17 cellular contexts compared by ENCODE assay signal in the genomic region with DNA sequence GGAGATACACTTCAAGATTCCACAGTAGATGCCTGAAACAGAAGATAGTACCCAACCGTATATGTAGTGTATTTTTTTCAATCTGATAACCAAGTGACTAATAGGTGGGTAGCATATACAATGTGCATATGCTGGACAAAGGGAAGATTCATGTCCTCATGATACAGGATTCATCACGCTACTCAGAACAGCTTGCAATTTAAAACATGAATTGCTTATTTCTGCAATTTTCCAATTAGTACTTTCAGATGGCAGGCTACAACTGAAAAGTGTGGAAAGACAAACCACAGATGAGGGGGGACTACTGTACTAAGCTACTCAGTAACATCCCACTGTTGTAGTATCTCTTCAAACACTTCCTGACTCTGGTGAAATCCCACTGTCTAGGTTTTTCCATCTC. TPM values are rescaled to one million over a fixed set of nuclear protein-coding genes. Genes with fewer than 3 reads are reported as not detected.
DNase-seq lines count a peak whose midpoint lies in the region; ATAC-seq, FAIRE-seq and TF ChIP-seq lines count a peak whose summit lies in the region.
"Had no signal": no experiment of that assay in that cellular context is flagged by ENCODE, and none has a peak within 500 bp of the region (broad histone marks: within the 10 kb centered on the region; RNA-seq: fewer than 3 reads in every experiment).

No MANE protein-coding gene starts in this region.

- H3K4me2 ChIP-seq in GM23248 (ENCODE audit: unreplicated experiment) (no peak overlapping the region), K562 (ENCODE audit: insufficient read depth, low read length) (no peak overlapping the region)
- H3K4me2 ChIP-seq: GM23338 had no signal

- POLR2A ChIA-PET in K562 (lab: Yijun Ruan, JAX) = no interaction called here
- POLR2A ChIA-PET in naive thymus-derived CD8-positive, alpha-beta T cell (lab: Charles Lee) = no interaction called here

- BruUV-seq in K562 (replicated peaks; lab: Mats Ljungman, UMichigan) = no TSS peak

- H3K4me1 Mint-ChIP-seq in nephron progenitor cell (peaks cover 4% of the 10 kb centered on the region), HFFc6 (ENCODE audit: low read depth) (no peaks in the 10 kb centered on the region)
- peaks cover 7 to 21% (median 15%) of the 10 kb centered on the region in 4 donors for H3K4me1 Mint-ChIP-seq in naive thymus-derived CD8-positive, alpha-beta T cell
- H3K4me1 Mint-ChIP-seq: GM23338, H9 had no signal

- H3K36me3 Mint-ChIP-seq in nephron progenitor cell (ENCODE audit: low read depth) (no peaks in the 10 kb centered on the region), HFFc6 (ENCODE audit: low read depth) (no peaks in the 10 kb centered on the region)
- peaks cover 0 to 8% (median 0%) of the 10 kb centered on the region in 3 donors for H3K36me3 Mint-ChIP-seq in naive thymus-derived CD8-positive, alpha-beta T cell

- ATAC-seq in Right ventricle myocardium superior (ENCODE audit: poor library complexity) (no peak), K562 (no peak)
- no peak for ATAC-seq in naive thymus-derived CD8-positive, alpha-beta T cell
- ATAC-seq: GM23338 had no signal

- no peak overlapping the region for H2AFZ ChIP-seq in GM23248
- no peak overlapping the region for H2AFZ ChIP-seq in K562 (ENCODE audit: low read depth, low read length)
- H2AFZ ChIP-seq: GM23338 had no signal

- DNase-seq in cardiac muscle cell (ENCODE audit: low read depth in 1 of 2, low spot score in 1 of 2) (no peak), Right ventricle myocardium superior (no peak), GM23248 (peak; percentile 7), K562 (ENCODE audit: extremely low read depth in 1 of 4, low spot score in 3 of 4) (no peak), nephron progenitor cell (no peak), HFFc6 (no peak)
- no peak for DNase-seq in naive thymus-derived CD8-positive, alpha-beta T cell
- DNase-seq: C1 segment of cervical spinal cord; CD4-positive, alpha-beta T cell; DMS153; DMS79 treated with DMSO at 0.1 percent for 48 hours; EL; GDM1; H9 had no signal

- H3K27me3 ChIP-seq in cardiac muscle cell (no peaks in the 10 kb centered on the region), GM23248 (replicated peaks; ENCODE audit: insufficient read depth) (no peaks in the 10 kb centered on the region), K562 (ENCODE audit: control insufficient read depth in 2 of 2, insufficient read depth in 2 of 2, low read length in 2 of 2) (no peaks in the 10 kb centered on the region)

- no peaks in the 10 kb centered on the region for H3K36me3 ChIP-seq in cardiac muscle cell
- H3K36me3 ChIP-seq in GM23248 (ENCODE audit: low read depth) = 0 out of 2 replicates have a peak, but pooled peaks cover 6% of the 10 kb centered on the region
- H3K36me3 ChIP-seq in K562 (ENCODE audit: control insufficient read depth, insufficient read depth, low read length) = peaks cover 2% of the 10 kb centered on the region; the same call in 1 of the 3 replicates

- TF ChIP-seq EP300 in K562 (IDR thresholded peaks at IDR 0.05; ENCODE audit: low read length) = no peak

- H3K27ac ChIP-seq in cardiac muscle cell (peak overlapping the region; percentile 70), GM23248 (no peak overlapping the region), K562 (ENCODE audit: extremely low read depth, low read depth, low read length) (no peak overlapping the region)

- no peak for TF ChIP-seq CTCF in cardiac muscle cell (IDR thresholded peaks at IDR 0.05; ENCODE audit: low read depth, low read length)
- no peak for TF ChIP-seq CTCF in K562 (IDR thresholded peaks at IDR 0.05 in 2 of 3, conservative IDR thresholded peaks at IDR 0.05 in 1 of 3; ENCODE audit: insufficient read depth in 2 of 3, low read depth in 1 of 3, low read length in 3 of 3)
- TF ChIP-seq CTCF in nephron progenitor cell (IDR thresholded peaks at IDR 0.05) = no peak
- no peak for TF ChIP-seq CTCF in HFFc6 (IDR thresholded peaks at IDR 0.05)

- H3K4me3 Mint-ChIP-seq in nephron progenitor cell = no peak overlapping the region
- H3K4me3 Mint-ChIP-seq in naive thymus-derived CD8-positive, alpha-beta T cell = no peak overlapping the region
- H3K4me3 Mint-ChIP-seq in HFFc6 = no peak overlapping the region
- H3K4me3 Mint-ChIP-seq: B cell; CD4-positive, alpha-beta T cell; GM23338; H9 had no signal

- in situ Hi-C loops in GM23248 (cut with MboI) (no loop called here), K562 (cut with MboI) (no loop called here)

- no peak for FAIRE-seq in K562 (lab: Jason Lieb, UNC)
- FAIRE-seq: A204.1 had no signal

- 0 out of 2 replicates have a peak, but pooled peaks cover 9% of the 10 kb centered on the region for H3F3A ChIP-seq in GM23248 (ENCODE audit: insufficient read depth)

- 0 out of 2 replicates have a peak, but pooled peaks cover 8% of the 10 kb centered on the region for H4K20me1 ChIP-seq in GM23248 (ENCODE audit: insufficient read depth)
- H4K20me1 ChIP-seq in K562 (replicated peaks; ENCODE audit: control insufficient read depth, insufficient read depth, low read length) = 0 out of 2 replicates have a peak, but pooled peaks cover 9% of the 10 kb centered on the region

- H3K79me2 ChIP-seq in GM23248 (ENCODE audit: insufficient read depth) (peaks cover 86% of the 10 kb centered on the region), K562 (ENCODE audit: control insufficient read depth, insufficient read depth, low read length) (peaks cover 76% of the 10 kb centered on the region)

- intact Hi-C loops in Right ventricle myocardium superior (cut with DNase I) = no loop called here
- intact Hi-C loops in K562 (cut with micrococcal nuclease) = no loop called here

- peaks cover 13% of the 10 kb centered on the region for H3K4me1 ChIP-seq in cardiac muscle cell (ENCODE audit: low read depth)
- 0 out of 2 replicates have a peak, but pooled peaks cover 12% of the 10 kb centered on the region for H3K4me1 ChIP-seq in GM23248 (ENCODE audit: insufficient read depth)
- H3K4me1 ChIP-seq in K562 (replicated peaks in 1 of 2; ENCODE audit: control insufficient read depth in 2 of 2, insufficient read depth in 2 of 2, low read length in 2 of 2) = peaks cover 0 to 16% of the 10 kb centered on the region in 2 experiments; a peak in 4 of 5 replicates

- no peak for TF ChIP-seq RAD21 in K562 (CRISPR knock-in tag; conservative IDR thresholded peaks at IDR 0.05 in 1 of 2, IDR thresholded peaks at IDR 0.05 in 1 of 2)

- no peaks in the 10 kb centered on the region for H3K9me1 ChIP-seq in K562 (ENCODE audit: control insufficient read depth, insufficient read depth, low read length)

- 49 to 51% methylated on average over 2 of the region's 2 CpGs for WGBS in GM23248 (ENCODE audit: low coverage in 1 of 2, low lambda C conversion rate in 2 of 2, missing lambda C conversion rate in 2 of 2), 2 experiments
- WGBS in K562 (ENCODE audit: insufficient coverage, low coverage, missing lambda C conversion rate) = 29% methylated on average over 2 of the region's 2 CpGs

- H3K9me3 ChIP-seq in cardiac muscle cell (ENCODE audit: low read depth) (no peaks in the 10 kb centered on the region), GM23248 (ENCODE audit: low read depth) (no peaks in the 10 kb centered on the region), K562 (replicated peaks; ENCODE audit: control insufficient read depth, insufficient read depth, low read depth, low read length) (no peaks in the 10 kb centered on the region)

- CTCF ChIA-PET in K562 (lab: Yijun Ruan, JAX; ENCODE audit: low intra/inter-chr PET ratio) = no interaction called here

- no peak overlapping the region for H3K9ac ChIP-seq in GM23248
- no peak overlapping the region for H3K9ac ChIP-seq in K562 (ENCODE audit: insufficient read depth in 1 of 2, low read depth in 2 of 2, low read length in 2 of 2)

- H3K9me2 ChIP-seq in GM23248 (ENCODE audit: insufficient read depth) = no peaks in the 10 kb centered on the region

- no peak overlapping the region for H3K27ac Mint-ChIP-seq in nephron progenitor cell
- no peak overlapping the region for H3K27ac Mint-ChIP-seq in naive thymus-derived CD8-positive, alpha-beta T cell
- H3K27ac Mint-ChIP-seq in HFFc6 = no peak overlapping the region
- H3K27ac Mint-ChIP-seq: B cell; CD4-positive, alpha-beta T cell; GM23338; H9 had no signal

- H3K27me3 Mint-ChIP-seq in nephron progenitor cell (ENCODE audit: low read depth, poor library complexity) = peaks cover 14% of the 10 kb centered on the region
- peaks cover 0 to 2% (median 0%) of the 10 kb centered on the region in 5 donors for H3K27me3 Mint-ChIP-seq in naive thymus-derived CD8-positive, alpha-beta T cell
- H3K27me3 Mint-ChIP-seq in HFFc6 (ENCODE audit: insufficient read depth) = no peaks in the 10 kb centered on the region
- H3K27me3 Mint-ChIP-seq: CD4-positive, alpha-beta T cell had no signal

- no peak for TF ChIP-seq POLR2A in K562 (conservative IDR thresholded peaks at IDR 0.05)

- no peak overlapping the region for H3K4me3 ChIP-seq in cardiac muscle cell
- H3K4me3 ChIP-seq in GM23248 = no peak overlapping the region
- no peak overlapping the region for H3K4me3 ChIP-seq in K562
- H3K4me3 ChIP-seq: GM23338 had no signal

- no peaks in the 10 kb centered on the region for H3K9me3 Mint-ChIP-seq in nephron progenitor cell
- no peaks in the 10 kb centered on the region for H3K9me3 Mint-ChIP-seq in naive thymus-derived CD8-positive, alpha-beta T cell
- H3K9me3 Mint-ChIP-seq in HFFc6 = no peaks in the 10 kb centered on the region
- H3K9me3 Mint-ChIP-seq: CD4-positive, alpha-beta T cell; GM23338 had no signal

RNA-seq across cellular contexts. Expression of a gene that starts 3.7 kb away (rescaled TPM):
- 8.2 and 14.6 TPM in 2 replicates for total RNA-seq in cardiac muscle cell
- polyA plus RNA-seq in cardiac muscle cell = 32.1 and 34.3 TPM in 2 replicates
- 7.8 TPM for total RNA-seq in Right ventricle myocardium superior
- total RNA-seq in GM23248 (2014; rRNA removed; shearing (Covaris generic)) = 26.3 and 28.3 TPM in 2 replicates
- polyA plus RNA-seq in GM23248 (2016; fragmentation: Nextera tagmentation; extraction: Ambion mirVana) = 39.8 and 40.9 TPM in 2 replicates
- total RNA-seq in K562 (2011; cell fraction: chromatin; rRNA removed; ENCODE audit: low replicate concordance) = 5.3 and 11.3 TPM in 2 replicates
- total RNA-seq in K562 (2011; cell fraction: nucleolus; rRNA removed) = 5.0 and 8.8 TPM in 2 replicates
- 10.6 and 18.6 TPM in 2 replicates for total RNA-seq in K562 (2011; cell fraction: nucleoplasm; rRNA removed)
- total RNA-seq in K562 (2014; rRNA removed) = 37.3 and 48.4 TPM in 2 replicates
- 16.9 and 17.9 TPM in 2 replicates for total RNA-seq in K562 (2014; rRNA removed; fragmentation: Illumina TruSeq; extraction: Trizol)
- total RNA-seq in K562 (2015; rRNA removed; fragmentation: Illumina TruSeq; extraction: Trizol) = 18.9 and 21.4 TPM in 2 replicates
- total RNA-seq in K562 (2021) = 9.0 and 10.0 TPM in 2 replicates
- polyA plus RNA-seq in K562 (2011; rRNA removed) = 12.3 and 15.3 TPM in 2 replicates
- 3.3 and 7.4 TPM in 2 replicates for polyA plus RNA-seq in K562 (2011; cell fraction: cytosol; rRNA removed)
- 10.8 and 14.3 TPM in 2 replicates for polyA plus RNA-seq in K562 (2011; cell fraction: nucleus; rRNA removed)
- polyA plus RNA-seq in K562 (2012) = 13.7 and 25.0 TPM in 2 replicates
- 12.0 and 12.6 TPM in 2 replicates for polyA plus RNA-seq in K562 (2014; fragmentation: Illumina TruSeq; extraction: Trizol)
- 10 to 100 TPM; 29.3 to 38.2 TPM for polyA plus RNA-seq in K562 (2014; fragmentation: Nextera tagmentation; extraction: Ambion mirVana)
- polyA plus RNA-seq in K562 (2014; rRNA removed) = 19.9 and 37.2 TPM in 2 replicates
- 6.3 and 7.5 TPM in 2 replicates for polyA minus RNA-seq in K562 (2011; rRNA and poly(A)+ RNA removed)
- 1.9 and 3.0 TPM in 2 replicates for polyA minus RNA-seq in K562 (2011; cell fraction: cytosol; rRNA and poly(A)+ RNA removed)
- polyA minus RNA-seq in K562 (2011; cell fraction: nucleus; rRNA and poly(A)+ RNA removed) = 3.0 and 4.1 TPM in 2 replicates
- 1 to 10 TPM; 8.0 to 8.1 TPM for total RNA-seq in naive thymus-derived CD8-positive, alpha-beta T cell
- 10 to 100 TPM; 16.3 to 21.1 (median 20.1) TPM for polyA plus RNA-seq in naive thymus-derived CD8-positive, alpha-beta T cell
- total RNA-seq in HFFc6 (2021; fragmentation: NEBNext Ultra II Directional; extraction: Animal tissue kit (Norgen Biotek cat#: 25700)) = 10 to 100 TPM; 15.0 to 20.0 (median 18.3) TPM

RNA-seq across cellular contexts. Expression of a gene that starts 22.2 kb away (rescaled TPM):
- total RNA-seq in cardiac muscle cell (40.8 and 55.4 TPM in 2 replicates), Right ventricle myocardium superior (30.7 TPM), K562 (2014; rRNA removed) (12.4 and 14.6 TPM in 2 replicates), K562 (2014; rRNA removed; fragmentation: Illumina TruSeq; extraction: Trizol) (21.5 TPM in 2 replicates), K562 (2015; rRNA removed; fragmentation: Illumina TruSeq; extraction: Trizol) (17.0 and 17.5 TPM in 2 replicates), K562 (2021) (24.8 and 25.9 TPM in 2 replicates)
- polyA plus RNA-seq in cardiac muscle cell (91.0 and 92.5 TPM in 2 replicates), GM23248 (2016; fragmentation: Nextera tagmentation; extraction: Ambion mirVana) (23.6 and 25.4 TPM in 2 replicates), K562 (2011; rRNA removed) (16.9 and 22.6 TPM in 2 replicates), K562 (2014; fragmentation: Illumina TruSeq; extraction: Trizol) (22.0 and 25.2 TPM in 2 replicates), K562 (2014; fragmentation: Nextera tagmentation; extraction: Ambion mirVana) (10 to 100 TPM in 1 of 2 experiments, 1 to 10 TPM in 1; 6.8 to 22.8 TPM), K562 (2014; rRNA removed) (10.7 and 15.9 TPM in 2 replicates)
- total RNA-seq in GM23248 (2014; rRNA removed; shearing (Covaris generic)) = 11.6 and 14.2 TPM in 2 replicates
- 21.0 and 26.6 TPM in 2 replicates for total RNA-seq in K562 (2011; cell fraction: chromatin; rRNA removed; ENCODE audit: low replicate concordance)
- 4.5 and 8.7 TPM in 2 replicates for total RNA-seq in K562 (2011; cell fraction: nucleolus; rRNA removed)
- total RNA-seq in K562 (2011; cell fraction: nucleoplasm; rRNA removed) = 15.3 and 17.5 TPM in 2 replicates
- 6.7 and 10.2 TPM in 2 replicates for polyA plus RNA-seq in K562 (2011; cell fraction: cytosol; rRNA removed)
- 18.6 and 22.7 TPM in 2 replicates for polyA plus RNA-seq in K562 (2011; cell fraction: nucleus; rRNA removed)
- polyA plus RNA-seq in K562 (2012) = 25.9 and 35.5 TPM in 2 replicates
- 15.3 and 27.3 TPM in 2 replicates for polyA minus RNA-seq in K562 (2011; rRNA and poly(A)+ RNA removed)
- 11.0 and 13.3 TPM in 2 replicates for polyA minus RNA-seq in K562 (2011; cell fraction: cytosol; rRNA and poly(A)+ RNA removed)
- 9.0 and 18.8 TPM in 2 replicates for polyA minus RNA-seq in K562 (2011; cell fraction: nucleus; rRNA and poly(A)+ RNA removed)
- 10 to 100 TPM; 33.5 to 34.9 TPM for total RNA-seq in naive thymus-derived CD8-positive, alpha-beta T cell
- 10 to 100 TPM; 45.2 to 52.3 (median 50.8) TPM for polyA plus RNA-seq in naive thymus-derived CD8-positive, alpha-beta T cell
- total RNA-seq in HFFc6 (2021; fragmentation: NEBNext Ultra II Directional; extraction: Animal tissue kit (Norgen Biotek cat#: 25700)) = 10 to 100 TPM; 22.1 to 27.6 (median 23.3) TPM
